In the genomic region with DNA sequence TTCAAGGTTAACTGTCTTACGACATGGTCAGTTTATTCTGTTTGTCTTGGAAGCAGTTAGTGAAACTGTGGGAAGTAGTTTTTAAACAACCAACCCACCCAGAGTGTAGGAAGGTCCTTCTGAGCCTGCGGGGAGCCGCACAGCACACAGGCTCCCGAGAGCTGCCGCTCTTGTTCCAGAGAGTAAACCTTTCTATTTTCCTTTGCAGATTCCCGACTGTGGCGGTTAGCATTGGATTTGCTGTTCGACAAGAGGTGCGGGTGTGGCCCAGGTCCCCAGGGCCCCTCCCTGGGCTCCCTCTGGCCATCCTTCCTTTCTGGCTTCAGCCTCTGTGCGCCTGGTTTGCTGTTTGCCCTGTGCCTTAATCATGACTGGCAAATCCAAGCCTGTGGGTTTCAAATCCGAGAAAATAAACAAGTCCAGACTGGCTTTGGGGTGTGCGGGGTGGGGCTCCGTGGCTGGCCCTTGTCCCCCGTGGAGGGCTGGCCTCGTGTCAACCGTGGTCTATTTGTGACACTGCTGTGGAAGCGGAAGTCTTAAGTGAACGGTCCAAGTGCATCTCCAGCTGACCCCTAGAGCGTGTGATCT, we compare ENCODE assay signal across 1 cellular context.
TF ChIP-seq lines count a peak whose summit lies in the region.

No MANE protein-coding gene starts in this region.

TF ChIP-seq in HEK293, 187 proteins besides CTCF, POLR2A, EP300 and RAD21 (continued from another document):
- no peak for TF ChIP-seq ZNF792 (tag by site-specific recombination; IDR thresholded peaks at IDR 0.05)
- peak; percentile 84 for TF ChIP-seq ZFHX2 (tag by site-specific recombination; conservative IDR thresholded peaks at IDR 0.05)
